8 cellular contexts compared by ENCODE assay signal in genomic region chr1:118960026-118960561, GRCh38. TPM values are rescaled to one million over a fixed set of nuclear protein-coding genes. Genes with fewer than 3 reads are reported as not detected.
DNase-seq lines count a peak whose midpoint lies in the region; ATAC-seq lines count a peak whose summit lies in the region.

No MANE protein-coding gene starts in this region.

- peak; percentile 86 for ATAC-seq in GM18870 (IDR thresholded peaks at IDR 0.05; ENCODE audit: unreplicated experiment)
- ATAC-seq in HG02852 (IDR thresholded peaks at IDR 0.05; ENCODE audit: unreplicated experiment): peak; percentile 92
- ATAC-seq in activated naive CD8-positive, alpha-beta T cell treated with anti-CD3 and anti-CD28 coated beads, Interleukin-2, amount 50 U/mL, for 24 hours: no peak

- H3K27ac Mint-ChIP-seq in activated naive CD8-positive, alpha-beta T cell treated with anti-CD3 and anti-CD28 coated beads, Interleukin-2, amount 50 U/mL, for 24 hours: no peak overlapping the region

- H3K9me3 Mint-ChIP-seq in activated naive CD8-positive, alpha-beta T cell treated with anti-CD3 and anti-CD28 coated beads, Interleukin-2, amount 50 U/mL, for 24 hours: no peaks in the 10 kb centered on the region

- no peaks in the 10 kb centered on the region for H3K36me3 Mint-ChIP-seq in activated naive CD8-positive, alpha-beta T cell treated with anti-CD3 and anti-CD28 coated beads, Interleukin-2, amount 50 U/mL, for 24 hours (ENCODE audit: low read depth)

- DNase-seq in NCI-H526 (lab: John Stamatoyannopoulos, UW): peak; percentile 35 to 69
- peak; percentile 7 for DNase-seq in myocyte (ENCODE audit: low read depth)
- DNase-seq in NCI-H2196 treated with DMSO at 0.1 percent for 48 hours (lab: John Stamatoyannopoulos, UW; ENCODE audit: unreplicated experiment): no peak
- no peak for DNase-seq in NCI-H146 treated with DMSO at 0.1 percent for 48 hours (lab: John Stamatoyannopoulos, UW; ENCODE audit: unreplicated experiment)
- DNase-seq in activated naive CD8-positive, alpha-beta T cell treated with anti-CD3 and anti-CD28 coated beads, Interleukin-2, amount 50 U/mL, for 24 hours: no peak
- no peak for DNase-seq in activated T-cell treated with anti-CD3 and anti-CD28 coated beads, Interleukin-2, amount 50 U/mL, for 1 hour

- H3K27me3 Mint-ChIP-seq in activated naive CD8-positive, alpha-beta T cell treated with anti-CD3 and anti-CD28 coated beads, Interleukin-2, amount 50 U/mL, for 24 hours: peaks cover 7% of the 10 kb centered on the region

- H3K4me3 Mint-ChIP-seq in activated naive CD8-positive, alpha-beta T cell treated with anti-CD3 and anti-CD28 coated beads, Interleukin-2, amount 50 U/mL, for 24 hours: no peak overlapping the region

- no peaks in the 10 kb centered on the region for H3K4me1 Mint-ChIP-seq in activated naive CD8-positive, alpha-beta T cell treated with anti-CD3 and anti-CD28 coated beads, Interleukin-2, amount 50 U/mL, for 24 hours

RNA-seq across cellular contexts. Expression of gene TBX15, which starts 28.0 kb away (rescaled TPM):
- 44.7 and 48.4 TPM in 2 replicates for total RNA-seq in myocyte
- polyA plus RNA-seq in myocyte (2012): 18.1 TPM

Comparison
In these comparisons a context has a peak if more than half of its experiments do, and no peak if none do; other contexts are left out.
1. DNase-seq: peak in NCI-H526 (2 of 2) and myocyte (single experiment); none in NCI-H2196 treated with DMSO at 0.1 percent for 48 hours (single experiment), NCI-H146 treated with DMSO at 0.1 percent for 48 hours (single experiment), activated naive CD8-positive, alpha-beta T cell treated with anti-CD3 and anti-CD28 coated beads, Interleukin-2, amount 50 U/mL, for 24 hours (single experiment) and activated T-cell treated with anti-CD3 and anti-CD28 coated beads, Interleukin-2, amount 50 U/mL, for 1 hour (single experiment).